Comparison of ENCODE assay signal across 19 cellular contexts in the genomic region with DNA sequence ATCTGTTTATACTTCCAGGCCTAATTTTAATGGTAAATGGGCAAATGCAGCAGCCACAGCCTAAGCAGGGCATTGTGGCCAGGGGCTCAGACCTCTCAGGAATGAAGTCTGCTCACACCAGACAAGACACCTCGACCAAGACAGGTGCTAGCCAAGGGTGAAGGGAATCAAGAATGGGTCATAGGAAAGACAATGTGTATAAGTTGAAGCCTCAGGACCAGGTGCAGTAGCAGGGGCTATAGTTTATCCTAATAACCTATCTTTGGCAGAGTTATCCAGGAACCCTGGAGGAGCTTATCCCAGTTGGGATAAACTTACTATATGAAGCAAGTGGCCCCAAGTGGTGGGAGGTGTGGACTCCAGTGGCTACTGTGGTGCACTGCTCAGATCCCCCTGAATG.
"Had no signal": no experiment of that assay in that cellular context is flagged by ENCODE, and none has a peak within 500 bp of the region (broad histone marks: within the 10 kb centered on the region; RNA-seq: fewer than 3 reads in every experiment).

No MANE protein-coding gene starts in this region.

- H3K27ac Mint-ChIP-seq: endodermal cell, type B pancreatic cell had no signal

- ATAC-seq: activated CD4-positive, CD25-positive, alpha-beta regulatory T cell treated with anti-CD3 and anti-CD28 coated beads, Interleukin-2, amount 50 U/mL, for 24 hours; activated T-cell treated with anti-CD3 and anti-CD28 coated beads, Interleukin-2, amount 50 U/mL, for 4 hours had no signal

- H3K36me3 Mint-ChIP-seq: brain, naive B cell, type B pancreatic cell had no signal

- H3K4me1 Mint-ChIP-seq: endodermal cell had no signal

- DNase-seq: activated gamma-delta T cell treated with Interleukin-2 at 50 U/mL for 16 hours; activated T-cell treated with anti-CD3 and anti-CD28 coated beads, Interleukin-2, amount 50 U/mL, for 4 hours; caudate nucleus; endodermal cell; foreskin melanocyte; glutamatergic neuron; left cardiac atrium; mesenchymal stem cell; mucosa of descending colon; naive B cell; right lobe of liver; small intestine; stimulated activated CD4-positive, alpha-beta T cell treated with anti-CD3 and anti-CD28 coated beads, Interleukin-15, amount 100 ng/mL, for 24 hours; stimulated activated CD4-positive, alpha-beta T cell treated with anti-CD3 and anti-CD28 coated beads, Interleukin-2, amount 100 ng/mL, for 48 hours; stomach; T1000 had no signal

- H3K27me3 Mint-ChIP-seq: brain had no signal

- H3K4me3 Mint-ChIP-seq: activated T-cell treated with anti-CD3 and anti-CD28 coated beads, Interleukin-2, amount 50 U/mL, for 4 hours; brain; endodermal cell; naive B cell; type B pancreatic cell had no signal

- H3K9me3 ChIP-seq: mucosa of descending colon, right lobe of liver, stomach had no signal

- H3K9me3 Mint-ChIP-seq: endodermal cell had no signal
